ENCODE assay signal across 24 cellular contexts in genomic region chr2:189048189-189048588, GRCh38.
"Had no signal": no experiment of that assay in that cellular context is flagged by ENCODE, and none has a peak within 500 bp of the region (broad histone marks: within the 10 kb centered on the region; RNA-seq: fewer than 3 reads in every experiment).

No MANE protein-coding gene starts in this region.

- H3K27ac ChIP-seq: left ventricle myocardium inferior, ovary, prostate gland, sigmoid colon, stomach, suprapubic skin, thoracic aorta, tibial artery, uterus had no signal

- H3K36me3 ChIP-seq: ovary, prostate gland, uterus had no signal

- H3K27me3 ChIP-seq: ovary, sigmoid colon, stomach, suprapubic skin, tibial artery, uterus had no signal

- H3K9me3 ChIP-seq: left ventricle myocardium inferior, ovary, prostate gland, sigmoid colon, stomach, suprapubic skin, thoracic aorta, tibial artery, uterus had no signal

- DNase-seq: hippocampal formation; left ventricle myocardium inferior; mesendoderm; naive thymus-derived CD4-positive, alpha-beta T cell; ovary; posterior cingulate gyrus; retina; right cardiac atrium; sigmoid colon; stimulated activated CD4-positive, alpha-beta T cell treated with anti-CD3 and anti-CD28 coated beads, Interleukin-12 subunit alpha, Interleukin-12 subunit beta, amount 100 ng/mL, for 4 hours; stimulated activated CD4-positive, alpha-beta T cell treated with anti-CD3 and anti-CD28 coated beads, Interleukin-15, amount 100 ng/mL, for 24 hours; stimulated activated CD4-positive, alpha-beta T cell treated with anti-CD3 and anti-CD28 coated beads, Interleukin-2, amount 100 ng/mL, for 24 hours; stimulated activated CD4-positive, alpha-beta T cell treated with anti-CD3 and anti-CD28 coated beads, Interleukin-4, amount 100 ng/mL, for 1 hour; stimulated activated naive B cell treated with anti-CD40 and anti-IgM and Interleukin-4, amounts not matched to agents 10 μg/mL and 1 μg/mL and 100 μg/mL, for 72 hours; stimulated activated naive CD8-positive, alpha-beta T cell treated with anti-CD3 and anti-CD28 coated beads, Interleukin-15, Interleukin-2, amounts not matched to agents 100 U/mL and 50 U/mL, for 24 hours; stomach; tibial artery; trophoblast cell; uterus had no signal

- ATAC-seq: naive thymus-derived CD4-positive, alpha-beta T cell; natural killer cell treated with Interleukin-12 subunit alpha and Interleukin-12 subunit beta and Interleukin-15 and Interleukin-18, amount 100 ng/mL, for 72 hours; right cardiac atrium; stimulated activated naive B cell treated with anti-CD40 and anti-IgM and Interleukin-4, amounts not matched to agents 10 μg/mL and 1 μg/mL and 100 μg/mL, for 72 hours; stimulated activated naive CD8-positive, alpha-beta T cell treated with anti-CD3 and anti-CD28 coated beads, Interleukin-15, Interleukin-2, amounts not matched to agents 100 U/mL and 50 U/mL, for 24 hours had no signal

- H3K4me3 ChIP-seq: left ventricle myocardium inferior, lung, ovary, prostate gland, sigmoid colon, stomach, suprapubic skin, thoracic aorta, tibial artery, uterus had no signal

- H3K4me1 ChIP-seq: left ventricle myocardium inferior, prostate gland, sigmoid colon, stomach, suprapubic skin, tibial artery, uterus had no signal
